8 cellular contexts compared by ENCODE assay signal in the genomic region with DNA sequence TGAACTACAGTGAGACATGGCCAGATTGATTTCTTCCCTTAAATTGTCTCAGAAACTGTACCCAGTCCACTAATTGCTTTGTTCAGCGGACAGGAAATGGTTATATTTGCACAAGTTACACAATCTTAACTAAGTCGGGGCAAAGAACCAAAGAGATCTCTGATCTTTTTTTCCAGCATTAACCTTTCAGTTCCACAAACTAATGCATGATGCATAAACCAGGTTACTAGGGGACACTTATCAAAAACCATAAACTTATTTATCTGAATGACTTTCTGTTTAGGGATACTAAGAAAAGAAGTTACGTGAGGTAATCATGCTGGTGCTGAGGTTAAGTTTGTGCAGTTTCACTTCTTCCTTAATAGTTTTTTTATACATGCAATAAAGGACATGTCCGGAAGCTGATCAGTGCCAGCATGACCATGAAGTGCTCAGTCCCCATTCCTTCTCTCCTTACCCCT.
DNase-seq lines count a peak whose midpoint lies in the region; ATAC-seq and FAIRE-seq lines count a peak whose summit lies in the region.

No MANE protein-coding gene starts in this region.

- H3K4me1 ChIP-seq in subcutaneous abdominal adipose tissue (ENCODE audit: control insufficient read depth in 5 of 5, insufficient read depth in 5 of 5, low read length in 5 of 5) = peaks cover 14 to 59% (median 49%) of the 10 kb centered on the region in 5 donors

- H3K27ac ChIP-seq in subcutaneous abdominal adipose tissue (ENCODE audit: low read depth, low read length) = peak overlapping the region; percentile 69

- no peak overlapping the region for H3K27ac Mint-ChIP-seq in activated T-cell treated with anti-CD3 and anti-CD28 coated beads, Interleukin-2, amount 50 U/mL, for 24 hours

- H3K9me3 ChIP-seq in subcutaneous abdominal adipose tissue (ENCODE audit: control insufficient read depth in 5 of 5, low read length in 5 of 5) = no peaks in the 10 kb centered on the region

- H3K4me3 Mint-ChIP-seq in activated T-cell treated with anti-CD3 and anti-CD28 coated beads, Interleukin-2, amount 50 U/mL, for 24 hours = no peak overlapping the region

- peaks cover 33% of the 10 kb centered on the region for H3K4me1 Mint-ChIP-seq in activated T-cell treated with anti-CD3 and anti-CD28 coated beads, Interleukin-2, amount 50 U/mL, for 24 hours (ENCODE audit: low read depth)

- peaks cover 10% of the 10 kb centered on the region for H3K36me3 Mint-ChIP-seq in activated T-cell treated with anti-CD3 and anti-CD28 coated beads, Interleukin-2, amount 50 U/mL, for 24 hours (ENCODE audit: low read depth)

- DNase-seq in GM18507 (ENCODE audit: extremely low spot score, insufficient read length, low read depth) (peak; percentile 37), NOMO-1 (lab: John Stamatoyannopoulos, UW; ENCODE audit: unreplicated experiment in 2 of 2) (peak; percentile 87 to 100), globus pallidus (ENCODE audit: low spot score) (peak; percentile 36), NCI-H226 (no peak), RKO (ENCODE audit: low spot score) (no peak)
- DNase-seq in activated T-cell treated with anti-CD3 and anti-CD28 coated beads, Interleukin-2, amount 50 U/mL, for 24 hours = no peak

- no peaks in the 10 kb centered on the region for H3K9me3 Mint-ChIP-seq in activated T-cell treated with anti-CD3 and anti-CD28 coated beads, Interleukin-2, amount 50 U/mL, for 24 hours

- peak overlapping the region in 4 of 5 donors; percentile 6 to 48 (median 14) for H3K4me3 ChIP-seq in subcutaneous abdominal adipose tissue (ENCODE audit: low read depth in 1 of 5, low read length in 5 of 5)

- peak overlapping the region in 1 of 5 donors; percentile 10 for H3K9ac ChIP-seq in subcutaneous abdominal adipose tissue (ENCODE audit: low read length in 5 of 5)

- no peaks in the 10 kb centered on the region for H3K27me3 ChIP-seq in subcutaneous abdominal adipose tissue (ENCODE audit: control insufficient read depth in 5 of 5, insufficient read depth in 4 of 5, low read length in 5 of 5)

- FAIRE-seq in GM18507 (lab: Jason Lieb, UNC) = peak; percentile 81

- peaks cover 0 to 17% (median 2%) of the 10 kb centered on the region in 5 donors for H3K36me3 ChIP-seq in subcutaneous abdominal adipose tissue (ENCODE audit: control insufficient read depth in 5 of 5, insufficient read depth in 5 of 5, low read length in 5 of 5)

- H3K27me3 Mint-ChIP-seq in activated T-cell treated with anti-CD3 and anti-CD28 coated beads, Interleukin-2, amount 50 U/mL, for 24 hours = no peaks in the 10 kb centered on the region

- ATAC-seq in HG02623 (IDR thresholded peaks at IDR 0.05; ENCODE audit: unreplicated experiment) = peak; percentile 88

Comparison
In these comparisons a context has a peak if more than half of its experiments do, and no peak if none do; other contexts are left out.
1. DNase-seq: peak in GM18507 (single experiment), NOMO-1 (2 of 2) and globus pallidus (single experiment); none in activated T-cell treated with anti-CD3 and anti-CD28 coated beads, Interleukin-2, amount 50 U/mL, for 24 hours (single experiment), NCI-H226 (single experiment) and RKO (single experiment).